In the genomic region with DNA sequence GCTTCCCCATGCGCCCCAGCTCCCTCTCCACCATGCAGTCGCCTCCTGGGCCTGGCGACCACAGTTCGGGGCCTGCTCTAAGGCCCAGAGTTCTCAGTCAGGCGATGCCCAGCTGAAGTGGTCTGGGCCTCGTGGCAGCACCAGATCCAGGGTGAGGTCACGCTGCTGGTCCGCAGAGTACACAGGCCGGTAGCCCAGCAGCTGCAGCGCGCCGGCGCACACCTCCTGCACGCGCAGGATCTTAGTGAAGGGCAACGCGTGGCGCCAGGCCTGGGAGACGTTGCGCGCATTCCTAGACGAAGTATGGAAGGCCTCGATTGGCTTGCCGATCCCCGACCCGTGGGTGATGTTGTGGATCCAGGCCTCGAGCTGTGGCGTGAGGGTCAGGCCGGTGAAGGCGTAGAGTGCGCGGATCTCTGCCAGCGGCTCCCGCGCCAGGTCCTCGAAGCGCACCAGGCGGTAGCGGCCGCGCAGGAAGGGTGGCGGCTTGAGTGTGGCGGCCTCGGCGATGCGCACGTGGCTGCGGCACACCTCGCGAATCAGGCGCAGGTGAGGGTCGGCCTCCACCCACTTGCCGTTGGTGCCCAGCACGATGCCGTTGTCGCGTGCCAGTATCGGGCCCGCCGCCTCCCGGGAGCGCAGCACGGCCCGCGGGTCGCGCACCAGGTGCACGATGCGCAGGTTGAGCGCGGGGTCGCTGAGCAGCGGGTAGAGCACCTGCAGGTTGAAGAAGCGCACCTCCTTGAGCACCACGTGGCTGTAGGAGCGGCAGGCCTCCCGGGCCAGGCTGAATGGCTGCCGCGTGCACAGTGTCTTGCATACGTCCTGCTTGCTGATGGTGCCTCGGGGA, we compare ENCODE assay signal across 24 cellular contexts. TPM values are rescaled to one million over a fixed set of nuclear protein-coding genes. Genes with fewer than 3 reads are reported as not detected.
"Had no signal": no experiment of that assay in that cellular context is flagged by ENCODE, and none has a peak within 500 bp of the region (broad histone marks: within the 10 kb centered on the region; RNA-seq: fewer than 3 reads in every experiment).

No MANE protein-coding gene starts in this region.

- ATAC-seq: gastrocnemius medialis; left lung; naive thymus-derived CD4-positive, alpha-beta T cell; stimulated activated naive B cell treated with anti-CD40 and anti-IgM and Interleukin-4, amounts not matched to agents 10 μg/mL and 1 μg/mL and 100 μg/mL, for 72 hours had no signal

- H3K36me3 ChIP-seq: esophagus muscularis mucosa, gastrocnemius medialis, heart right ventricle, left lung, lower lobe of right lung, neutrophil, sigmoid colon, upper lobe of left lung, vagina had no signal

- H3K27ac Mint-ChIP-seq: memory B cell; naive thymus-derived CD4-positive, alpha-beta T cell; nephron progenitor cell; stimulated activated naive B cell treated with anti-CD40 and anti-IgM and Interleukin-4, amounts not matched to agents 10 μg/mL and 1 μg/mL and 100 μg/mL, for 72 hours had no signal

- H3K27me3 ChIP-seq: esophagus muscularis mucosa, gastrocnemius medialis, heart right ventricle, left lung, neutrophil, sigmoid colon, upper lobe of left lung, vagina had no signal

- DNase-seq: effector memory CD4-positive, alpha-beta T cell; gastrocnemius medialis; heart right ventricle; hypothalamus; islet precursor cell; left lung; lower lobe of right lung; midbrain; naive thymus-derived CD4-positive, alpha-beta T cell; nephron progenitor cell; sigmoid colon; stimulated activated CD4-positive, alpha-beta T cell treated with anti-CD3 and anti-CD28 coated beads, Interleukin-2, amount 100 ng/mL, for 24 hours; stimulated activated CD4-positive, alpha-beta T cell treated with anti-CD3 and anti-CD28 coated beads, Interleukin-4, amount 100 ng/mL, for 4 hours; stimulated activated naive B cell treated with anti-CD40 and anti-IgM and Interleukin-4, amounts not matched to agents 10 μg/mL and 1 μg/mL and 100 μg/mL, for 72 hours had no signal

- H3K9me3 ChIP-seq: esophagus muscularis mucosa, gastrocnemius medialis, heart right ventricle, left lung, lower lobe of right lung, neutrophil, sigmoid colon, upper lobe of left lung, vagina had no signal

- H3K4me1 Mint-ChIP-seq: memory B cell; naive thymus-derived CD4-positive, alpha-beta T cell; nephron progenitor cell; stimulated activated naive B cell treated with anti-CD40 and anti-IgM and Interleukin-4, amounts not matched to agents 10 μg/mL and 1 μg/mL and 100 μg/mL, for 72 hours had no signal

- H3K27ac ChIP-seq: epithelial cell of prostate, esophagus muscularis mucosa, gastrocnemius medialis, heart right ventricle, left lung, lower lobe of right lung, neutrophil, sigmoid colon, skin epidermis, upper lobe of left lung, vagina had no signal

- H3K27me3 Mint-ChIP-seq: stimulated activated naive B cell treated with anti-CD40 and anti-IgM and Interleukin-4, amounts not matched to agents 10 μg/mL and 1 μg/mL and 100 μg/mL, for 72 hours had no signal

- H3K36me3 Mint-ChIP-seq: memory B cell; naive thymus-derived CD4-positive, alpha-beta T cell had no signal

- H3K4me3 Mint-ChIP-seq: memory B cell; naive thymus-derived CD4-positive, alpha-beta T cell; nephron progenitor cell; stimulated activated naive B cell treated with anti-CD40 and anti-IgM and Interleukin-4, amounts not matched to agents 10 μg/mL and 1 μg/mL and 100 μg/mL, for 72 hours had no signal

- H3K9me3 Mint-ChIP-seq: memory B cell; nephron progenitor cell; stimulated activated naive B cell treated with anti-CD40 and anti-IgM and Interleukin-4, amounts not matched to agents 10 μg/mL and 1 μg/mL and 100 μg/mL, for 72 hours had no signal

- H3K4me3 ChIP-seq: esophagus muscularis mucosa, gastrocnemius medialis, heart right ventricle, left lung, lower lobe of right lung, sigmoid colon, skin epidermis, upper lobe of left lung, vagina had no signal

- H3K4me1 ChIP-seq: esophagus muscularis mucosa, gastrocnemius medialis, heart right ventricle, left lung, lower lobe of right lung, sigmoid colon, upper lobe of left lung, vagina had no signal

RNA-seq across cellular contexts. Expression of a gene that starts 6.6 kb away (rescaled TPM):
- total RNA-seq: esophagus muscularis mucosa; fibroblast of villous mesenchyme; naive thymus-derived CD4-positive, alpha-beta T cell; osteoblast; pulmonary artery endothelial cell; vagina had no signal
- polyA plus RNA-seq: naive thymus-derived CD4-positive, alpha-beta T cell had no signal

RNA-seq across cellular contexts. Expression of a gene that starts 34.0 kb away (rescaled TPM):
- polyA plus RNA-seq: naive thymus-derived CD4-positive, alpha-beta T cell had no signal
